ENCODE assay signal across 21 cellular contexts in the genomic region with DNA sequence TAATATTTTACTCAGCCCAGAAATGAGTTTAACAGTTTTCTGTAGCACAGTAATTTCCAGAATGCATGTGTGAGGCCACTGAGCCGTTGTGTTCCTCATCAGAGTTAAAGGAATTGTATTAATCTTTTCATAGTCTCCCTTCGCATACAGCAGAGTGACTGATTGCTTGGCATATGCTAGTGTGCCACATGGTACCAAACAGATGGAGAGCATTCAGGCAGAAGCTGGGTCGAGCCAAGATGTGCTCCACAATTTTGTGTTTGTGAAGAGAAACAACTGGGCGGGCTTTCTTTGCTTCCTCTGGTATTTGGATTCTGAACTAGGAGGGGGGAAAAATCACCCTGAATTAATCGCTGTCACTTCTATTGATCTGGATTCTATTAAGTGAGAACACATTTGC.
DNase-seq lines count a peak whose midpoint lies in the region; ATAC-seq and TF ChIP-seq lines count a peak whose summit lies in the region.
"Had no signal": no experiment of that assay in that cellular context is flagged by ENCODE, and none has a peak within 500 bp of the region (broad histone marks: within the 10 kb centered on the region; RNA-seq: fewer than 3 reads in every experiment).

No MANE protein-coding gene starts in this region.

- peak; percentile 84 for DNase-seq in DMS 273 (lab: John Stamatoyannopoulos, UW; ENCODE audit: unreplicated experiment)
- peak; percentile 56 for DNase-seq in NCI-H1694 (lab: John Stamatoyannopoulos, UW)
- DNase-seq in medulla oblongata (ENCODE audit: extremely low spot score): peak; percentile 17
- DNase-seq in COR-L47 (lab: John Stamatoyannopoulos, UW): no peak
- DNase-seq in stimulated activated CD4-positive, alpha-beta T cell treated with anti-CD3 and anti-CD28 coated beads, Interleukin-4, amount 100 ng/mL, for 24 hours: no peak
- DNase-seq: CD4-positive, CD25-positive, alpha-beta regulatory T cell; DND-41; HCEC 1CT; MG63; NCI-H1417; NCI-H1930; NCI-H226; NCI-H526 treated with DMSO at 0.1 percent for 48 hours; SJCRH30 had no signal

- H3K4me3 Mint-ChIP-seq in brain: peak overlapping the region in 2 of 5 experiments; percentile 29 to 33
- H3K4me3 Mint-ChIP-seq: CD4-positive, CD25-positive, alpha-beta regulatory T cell; GM23338 had no signal

- ATAC-seq in GM19395 (IDR thresholded peaks at IDR 0.05; ENCODE audit: unreplicated experiment): no peak
- ATAC-seq: A549, HepG2, K562, Panc1 had no signal

- no peak for TF ChIP-seq CTCF in brain (conservative IDR thresholded peaks at IDR 0.05)

- H3K27me3 Mint-ChIP-seq in brain: no peaks in the 10 kb centered on the region
- H3K27me3 Mint-ChIP-seq: CD4-positive, CD25-positive, alpha-beta regulatory T cell had no signal

- peak overlapping the region; percentile 3 to 62 (median 19) for H3K27ac Mint-ChIP-seq in brain
- H3K27ac Mint-ChIP-seq: GM23338 had no signal

- H3K4me1 Mint-ChIP-seq in brain: peaks cover 7% of the 10 kb centered on the region
- H3K4me1 Mint-ChIP-seq: CD4-positive, CD25-positive, alpha-beta regulatory T cell had no signal

- no peaks in the 10 kb centered on the region for H3K36me3 Mint-ChIP-seq in brain
- H3K36me3 Mint-ChIP-seq: CD4-positive, CD25-positive, alpha-beta regulatory T cell had no signal

- peaks cover 0 to 5% (median 0%) of the 10 kb centered on the region in 5 experiments for H3K9me3 Mint-ChIP-seq in brain
- H3K9me3 Mint-ChIP-seq: GM23338 had no signal

Comparison
In these comparisons a context has a peak if more than half of its experiments do, and no peak if none do; other contexts are left out.
1. DNase-seq: peak in DMS 273 (single experiment), NCI-H1694 (single experiment) and medulla oblongata (single experiment); none in COR-L47 (single experiment) and stimulated activated CD4-positive, alpha-beta T cell treated with anti-CD3 and anti-CD28 coated beads, Interleukin-4, amount 100 ng/mL, for 24 hours (single experiment).